26 cellular contexts compared by ENCODE assay signal in the genomic region with DNA sequence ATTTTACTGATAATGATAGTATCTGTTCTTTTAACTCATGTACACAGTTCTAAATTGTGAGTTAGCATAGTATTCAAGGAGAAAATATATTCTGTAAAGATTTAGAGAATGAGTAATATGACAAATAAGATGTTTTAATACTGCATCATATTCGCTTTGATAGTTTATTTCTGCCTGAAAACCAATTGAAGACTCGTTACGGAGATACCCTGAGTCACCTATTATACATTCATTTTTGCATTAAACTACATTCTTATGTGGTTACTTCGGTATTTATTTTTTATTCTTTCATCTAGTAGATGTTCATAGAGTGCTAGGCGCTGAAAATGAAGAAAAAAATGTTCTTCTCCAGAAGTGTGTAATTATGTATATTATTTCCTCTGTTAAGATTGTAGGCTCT. TPM values are rescaled to one million over a fixed set of nuclear protein-coding genes. Genes with fewer than 3 reads are reported as not detected.
DNase-seq lines count a peak whose midpoint lies in the region; ATAC-seq and TF ChIP-seq lines count a peak whose summit lies in the region.
"Had no signal": no experiment of that assay in that cellular context is flagged by ENCODE, and none has a peak within 500 bp of the region (broad histone marks: within the 10 kb centered on the region; RNA-seq: fewer than 3 reads in every experiment).

No MANE protein-coding gene starts in this region.

- no peak for ATAC-seq in HG02763 (IDR thresholded peaks at IDR 0.05; ENCODE audit: unreplicated experiment)
- ATAC-seq: activated T-cell treated with anti-CD3 and anti-CD28 coated beads, Interleukin-2, amount 50 U/mL, for 4 hours; effector memory CD8-positive, alpha-beta T cell; left ventricle myocardium superior; Panc1 had no signal

- DNase-seq in AG10803 (ENCODE audit: low read depth) = peak; percentile 29
- peak; percentile 53 for DNase-seq in LHCN-M2 (ENCODE audit: low read depth)
- peak; percentile 6 for DNase-seq in astrocyte of the hippocampus (ENCODE audit: low read depth, low spot score)
- peak; percentile 80 for DNase-seq in iris pigment epithelial cell (ENCODE audit: low read depth)
- no peak for DNase-seq in GM20000 (ENCODE audit: low spot score)
- DNase-seq in NAMALWA (ENCODE audit: low spot score) = no peak
- no peak for DNase-seq in activated CD4-positive, CD25-positive, alpha-beta regulatory T cell (lab: John Stamatoyannopoulos, UW)
- DNase-seq: activated CD4-positive, CD25-positive, alpha-beta regulatory T cell treated with anti-CD3 and anti-CD28 coated beads, Interleukin-2, amount 50 U/mL, for 72 hours; activated CD8-positive, alpha-beta memory T cell treated with anti-CD3 and anti-CD28 coated beads for 24 hours; activated naive CD4-positive, alpha-beta T cell treated with anti-CD3 and anti-CD28 coated beads, Interleukin-2, amount 10 ng/mL, durations not matched to agents 7 days and 5 days; activated T-cell treated with anti-CD3 and anti-CD28 coated beads, Interleukin-2, amount 50 U/mL, for 4 hours; AML-193; DMS79; effector memory CD8-positive, alpha-beta T cell; immature natural killer cell; KBM-7; left ventricle myocardium superior; NCI-H1048; NCI-H1930; NCI-H345; stimulated activated CD4-positive, alpha-beta T cell treated with anti-CD3 and anti-CD28 coated beads, Interleukin-2, amount 100 ng/mL, for 24 hours; stimulated activated naive CD4-positive, alpha-beta T cell had no signal

- H3K4me3 ChIP-seq in AG10803 (ENCODE audit: low read length) = no peak overlapping the region
- H3K4me3 ChIP-seq: ascending aorta, skin epidermis had no signal

- TF ChIP-seq CTCF in AG10803 (conservative IDR thresholded peaks at IDR 0.05; ENCODE audit: low read length) = no peak
- TF ChIP-seq CTCF in GM20000 (IDR thresholded peaks at IDR 0.05; ENCODE audit: extremely low read depth, missing control alignments) = no peak

RNA-seq across cellular contexts. Expression of gene UHMK1, which starts 5.3 kb away (rescaled TPM):
- 141 and 143 TPM in 2 replicates for total RNA-seq in LHCN-M2 (2014; rRNA removed)
- polyA plus RNA-seq in LHCN-M2 (2012) = 21.9 TPM

RNA-seq across cellular contexts. Expression of gene UAP1, which starts 58.6 kb away (rescaled TPM):
- 122 and 153 TPM in 2 replicates for total RNA-seq in LHCN-M2 (2014; rRNA removed)
- 94.0 TPM for polyA plus RNA-seq in LHCN-M2 (2012)

Comparison
In these comparisons a context has a peak if more than half of its experiments do, and no peak if none do; other contexts are left out.
1. DNase-seq: peak in AG10803 (single experiment), LHCN-M2 (single experiment), astrocyte of the hippocampus (single experiment) and iris pigment epithelial cell (single experiment); none in GM20000 (single experiment), NAMALWA (single experiment) and activated CD4-positive, CD25-positive, alpha-beta regulatory T cell (0 of 4).